8 cellular contexts compared by ENCODE assay signal in the genomic region with DNA sequence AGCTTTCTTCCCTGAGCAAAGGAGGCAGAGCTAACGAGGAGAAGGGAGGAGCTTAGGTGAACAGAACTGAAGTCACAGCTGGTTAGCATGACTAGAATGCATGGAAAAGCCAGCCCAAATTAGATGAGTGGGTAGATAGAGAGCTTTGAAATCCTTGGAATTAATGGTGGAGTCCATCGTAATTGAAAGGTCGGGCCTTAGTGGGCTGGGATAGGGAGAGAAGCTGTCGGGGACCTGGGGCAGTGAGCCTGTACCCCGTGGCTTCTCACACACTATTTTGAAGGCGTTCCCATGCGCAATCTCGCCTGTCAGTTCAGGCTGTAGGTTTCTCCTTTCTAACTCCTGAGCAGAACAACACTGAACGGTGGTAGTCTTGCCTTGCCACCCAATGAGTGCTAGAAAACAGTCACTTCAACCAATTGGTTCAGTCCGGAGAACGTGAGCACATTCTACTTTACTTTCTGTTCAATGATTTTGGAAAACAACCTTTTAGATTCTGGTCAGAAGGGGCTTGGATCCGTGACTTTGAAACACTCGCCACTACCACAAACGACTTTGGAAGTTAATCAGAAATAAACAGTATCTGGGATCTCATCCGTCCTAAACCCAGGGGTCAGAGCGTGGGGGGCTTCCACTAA. TPM values are rescaled to one million over a fixed set of nuclear protein-coding genes. Genes with fewer than 3 reads are reported as not detected.
DNase-seq lines count a peak whose midpoint lies in the region; ATAC-seq and TF ChIP-seq lines count a peak whose summit lies in the region.

No MANE protein-coding gene starts in this region.

- peak; percentile 50 to 82 for ATAC-seq in activated naive CD4-positive, alpha-beta T cell treated with anti-CD3 and anti-CD28 coated beads, Interleukin-2, amount 50 U/mL, for 72 hours
- ATAC-seq in naive thymus-derived CD8-positive, alpha-beta T cell = peak; percentile 79 to 83
- no peak for ATAC-seq in GM21526 (IDR thresholded peaks at IDR 0.05; ENCODE audit: low FRiP score, unreplicated experiment)

- H3K4me3 ChIP-seq in foreskin fibroblast (ENCODE audit: low read depth in 1 of 2, low read length in 2 of 2) = peak overlapping the region; percentile 78 to 86

- H3K9me3 Mint-ChIP-seq in activated naive CD4-positive, alpha-beta T cell treated with anti-CD3 and anti-CD28 coated beads, Interleukin-2, amount 50 U/mL, for 72 hours = no peaks in the 10 kb centered on the region
- H3K9me3 Mint-ChIP-seq in naive thymus-derived CD8-positive, alpha-beta T cell = peaks cover 0 to 6% (median 0%) of the 10 kb centered on the region in 9 donors

- no peak for TF ChIP-seq CTCF in foreskin fibroblast (IDR thresholded peaks at IDR 0.05; ENCODE audit: low read depth, low read length)

- peak overlapping the region in 1 of 2 donors; percentile 86 for H3K27ac Mint-ChIP-seq in activated naive CD4-positive, alpha-beta T cell treated with anti-CD3 and anti-CD28 coated beads, Interleukin-2, amount 50 U/mL, for 72 hours
- H3K27ac Mint-ChIP-seq in naive thymus-derived CD8-positive, alpha-beta T cell = peak overlapping the region in 9 of 10 donors; percentile 4 to 90 (median 78)

- POLR2A ChIA-PET in naive thymus-derived CD8-positive, alpha-beta T cell (lab: Charles Lee) = no interaction called here

- H3K4me3 Mint-ChIP-seq in naive thymus-derived CD8-positive, alpha-beta T cell = peak overlapping the region; percentile 84 to 97 (median 91)

- H3K27me3 Mint-ChIP-seq in naive thymus-derived CD8-positive, alpha-beta T cell = peaks cover 14 to 50% (median 25%) of the 10 kb centered on the region in 5 donors

- peaks cover 6 to 11% of the 10 kb centered on the region in 2 donors for H3K36me3 Mint-ChIP-seq in activated naive CD4-positive, alpha-beta T cell treated with anti-CD3 and anti-CD28 coated beads, Interleukin-2, amount 50 U/mL, for 72 hours
- H3K36me3 Mint-ChIP-seq in naive thymus-derived CD8-positive, alpha-beta T cell = peaks cover under 1 to 8% (median 3%) of the 10 kb centered on the region in 3 donors

- DNase-seq in activated CD8-positive, alpha-beta memory T cell treated with anti-CD3 and anti-CD28 coated beads for 24 hours = peak; percentile 58
- DNase-seq in activated CD8-positive, alpha-beta memory T cell treated with anti-CD3 and anti-CD28 coated beads, Interleukin-2, amount 50 U/mL, for 4 hours = no peak
- peak; percentile 77 for DNase-seq in NCI-H526 treated with DMSO at 0.1 percent for 48 hours (lab: John Stamatoyannopoulos, UW)
- DNase-seq in activated naive CD4-positive, alpha-beta T cell treated with anti-CD3 and anti-CD28 coated beads, Interleukin-2, amount 50 U/mL, for 72 hours (ENCODE audit: low spot score in 2 of 2) = peak in 1 of 2 donors; percentile 21
- peak; percentile 82 to 91 for DNase-seq in foreskin fibroblast
- DNase-seq in naive thymus-derived CD8-positive, alpha-beta T cell = peak in 2 of 10 donors; percentile 18 to 19
- DNase-seq in ureter (ENCODE audit: low spot score) = peak; percentile 64

- H3K4me1 Mint-ChIP-seq in naive thymus-derived CD8-positive, alpha-beta T cell = peaks cover 18 to 28% (median 22%) of the 10 kb centered on the region in 4 donors

RNA-seq across cellular contexts. Expression of gene RAI14, which starts 0.7 kb away (rescaled TPM):
- 1 to 10 TPM; 1.0 to 4.7 TPM for total RNA-seq in activated naive CD4-positive, alpha-beta T cell treated with anti-CD3 and anti-CD28 coated beads, Interleukin-2, amount 50 U/mL, for 72 hours
- not detected for total RNA-seq in naive thymus-derived CD8-positive, alpha-beta T cell
- not detected for polyA plus RNA-seq in naive thymus-derived CD8-positive, alpha-beta T cell
- 55.0 TPM for total RNA-seq in ureter
